Comparison of ENCODE assay signal across 20 cellular contexts in the genomic region with DNA sequence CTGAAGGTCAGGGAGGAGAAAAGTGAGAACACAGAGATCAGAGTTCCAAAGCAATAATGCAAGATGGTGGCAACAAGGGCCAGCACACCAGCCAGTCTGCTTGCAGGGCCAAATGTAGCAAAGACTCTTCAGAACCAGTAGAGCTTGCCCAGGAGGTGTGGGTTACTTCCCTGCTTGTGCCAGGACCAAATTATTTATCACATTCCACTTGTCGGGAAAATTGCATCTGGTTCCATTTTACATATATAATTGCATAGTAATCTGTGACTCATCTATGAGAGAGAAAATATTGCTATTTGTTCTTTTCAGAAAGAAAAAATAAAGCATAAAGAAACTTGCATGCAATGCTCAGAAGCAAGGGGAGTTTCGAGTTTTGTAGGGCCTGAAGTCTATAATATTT. TPM values are rescaled to one million over a fixed set of nuclear protein-coding genes. Genes with fewer than 3 reads are reported as not detected.
DNase-seq lines count a peak whose midpoint lies in the region; ATAC-seq and TF ChIP-seq lines count a peak whose summit lies in the region.
"Had no signal": no experiment of that assay in that cellular context is flagged by ENCODE, and none has a peak within 500 bp of the region (broad histone marks: within the 10 kb centered on the region; RNA-seq: fewer than 3 reads in every experiment).

No MANE protein-coding gene starts in this region.

- H3K9me3 Mint-ChIP-seq in Caco-2 (ENCODE audit: unreplicated experiment), result no peaks in the 10 kb centered on the region
- H3K9me3 Mint-ChIP-seq: H9 had no signal

- no peaks in the 10 kb centered on the region for H3K36me3 ChIP-seq in SK-N-MC (ENCODE audit: insufficient read depth, low read length)
- no peaks in the 10 kb centered on the region for H3K36me3 ChIP-seq in fibroblast of lung (ENCODE audit: control insufficient read depth, insufficient read depth, low read length)
- no peaks in the 10 kb centered on the region for H3K36me3 ChIP-seq in tibial artery
- no peaks in the 10 kb centered on the region for H3K36me3 ChIP-seq in Caco-2 (ENCODE audit: control insufficient read depth, insufficient read depth, low read length)
- H3K36me3 ChIP-seq: SJCRH30 had no signal

- DNase-seq in NCI-H446 treated with DMSO at 0.1 percent for 48 hours (lab: John Stamatoyannopoulos, UW) (peak; percentile 32), NCI-H446 (lab: John Stamatoyannopoulos, UW) (no peak), SK-N-MC (ENCODE audit: low read depth, low spot score) (no peak), fibroblast of lung (ENCODE audit: low read depth in 2 of 2) (peak in 1 of 2 donors; percentile 36), tibial artery (no peak), Caco-2 (no peak)
- DNase-seq in stimulated activated CD4-positive, alpha-beta T cell treated with anti-CD3 and anti-CD28 coated beads, Interleukin-12 subunit alpha, Interleukin-12 subunit beta, amount 100 ng/mL, for 4 hours, result no peak
- DNase-seq: 8988T; CD4-positive, alpha-beta memory T cell; DMS79; H9; NCI-H1417; NCI-H187; NCI-H2107; NCI-H2227 treated with DMSO at 0.1 percent for 48 hours; NCI-H524 treated with DMSO at 0.1 percent for 48 hours; PC-9; SJCRH30 had no signal

- intact Hi-C loops in tibial artery (cut with DNase I; ENCODE audit: low total_unique reads), result no loop called here
- intact Hi-C loops in Caco-2 (cut with micrococcal nuclease; ENCODE audit: unreplicated experiment), result no loop called here

- H3K4me1 Mint-ChIP-seq in Caco-2 (ENCODE audit: low read depth, unreplicated experiment), result peaks cover 24% of the 10 kb centered on the region

- H3K4me3 Mint-ChIP-seq in Caco-2 (ENCODE audit: unreplicated experiment), result no peak overlapping the region
- H3K4me3 Mint-ChIP-seq: CD4-positive, alpha-beta memory T cell; H9 had no signal

- H3K9ac ChIP-seq in SK-N-MC (ENCODE audit: insufficient read length) (no peak overlapping the region), fibroblast of lung (ENCODE audit: insufficient read depth, low read length) (no peak overlapping the region)
- H3K9ac ChIP-seq: BLaER1 had no signal

- no peaks in the 10 kb centered on the region for H3K27me3 Mint-ChIP-seq in Caco-2 (ENCODE audit: insufficient read depth, unreplicated experiment)

- no TSS peak for BruUV-seq in Caco-2 (replicated peaks; lab: Mats Ljungman, UMichigan)

- H3K79me2 ChIP-seq in fibroblast of lung (ENCODE audit: control insufficient read depth, insufficient read depth, low read length), result no peaks in the 10 kb centered on the region

- H2AFZ ChIP-seq in fibroblast of lung (ENCODE audit: low read length), result no peak overlapping the region
- H2AFZ ChIP-seq: PC-9 had no signal

- peak overlapping the region; percentile 1 for H3K4me2 ChIP-seq in fibroblast of lung (ENCODE audit: extremely low read depth, insufficient read depth, low read length)
- H3K4me2 ChIP-seq: PC-9 had no signal

- TF ChIP-seq CTCF in fibroblast of lung (conservative IDR thresholded peaks at IDR 0.05 in 1 of 2, IDR thresholded peaks at IDR 0.05 in 1 of 2; ENCODE audit: low read depth in 1 of 2, low read length in 2 of 2), result no peak
- no peak for TF ChIP-seq CTCF in tibial artery (IDR thresholded peaks at IDR 0.05)
- no peak for TF ChIP-seq CTCF in Caco-2 (IDR thresholded peaks at IDR 0.05; ENCODE audit: insufficient read depth in 1 of 2, low read depth in 1 of 2, low read length in 1 of 2, severe bottlenecking in 1 of 2, unreplicated experiment in 1 of 2)

- CTCF ChIA-PET in Caco-2 (lab: Charles Lee), result interaction anchor here (0.7 kb wide), 1 partner anchor 18 kb away, joined by 3 read pairs; no protein-coding TSS in a partner anchor

- no peaks in the 10 kb centered on the region for H3K36me3 Mint-ChIP-seq in Caco-2 (ENCODE audit: insufficient read depth, unreplicated experiment)
- H3K36me3 Mint-ChIP-seq: CD4-positive, alpha-beta memory T cell had no signal

- POLR2A ChIA-PET in Caco-2 (lab: Charles Lee), result no interaction called here

- H3K27ac ChIP-seq in SK-N-MC, result peak overlapping the region; percentile 26; the same call in 1 of the 2 replicates
- no peak overlapping the region for H3K27ac ChIP-seq in fibroblast of lung (ENCODE audit: insufficient read depth, low read length)
- H3K27ac ChIP-seq in tibial artery, result no peak overlapping the region
- H3K27ac ChIP-seq: BLaER1, PC-9, SJCRH30 had no signal

- H4K20me1 ChIP-seq in fibroblast of lung (ENCODE audit: control insufficient read depth, extremely low read depth, insufficient read depth, low read length), result no peaks in the 10 kb centered on the region
- H4K20me1 ChIP-seq: BLaER1 had no signal

- no peak for ATAC-seq in GM21737 (IDR thresholded peaks at IDR 0.05; ENCODE audit: unreplicated experiment)

- no peak overlapping the region for H3K4me3 ChIP-seq in SK-N-MC
- H3K4me3 ChIP-seq in fibroblast of lung (replicated peaks in 1 of 4; ENCODE audit: control extremely low read depth in 1 of 4, insufficient read depth in 1 of 4, low read depth in 3 of 4, low read length in 4 of 4), result no peak overlapping the region
- no peak overlapping the region for H3K4me3 ChIP-seq in tibial artery
- H3K4me3 ChIP-seq in Caco-2 (ENCODE audit: low read depth, low read length), result no peak overlapping the region
- H3K4me3 ChIP-seq: BLaER1, PC-9, SJCRH30 had no signal

- H3K27ac Mint-ChIP-seq in Caco-2 (ENCODE audit: unreplicated experiment), result no peak overlapping the region
- H3K27ac Mint-ChIP-seq: CD4-positive, alpha-beta memory T cell; H9 had no signal

- H3K9me3 ChIP-seq in SK-N-MC (ENCODE audit: low read depth, low read length), result no peaks in the 10 kb centered on the region
- H3K9me3 ChIP-seq in fibroblast of lung (ENCODE audit: control insufficient read depth, insufficient read depth, low read depth, low read length), result no peaks in the 10 kb centered on the region
- no peaks in the 10 kb centered on the region for H3K9me3 ChIP-seq in tibial artery
- H3K9me3 ChIP-seq in Caco-2, result no peaks in the 10 kb centered on the region
- H3K9me3 ChIP-seq: SJCRH30 had no signal

- no peaks in the 10 kb centered on the region for H3K27me3 ChIP-seq in fibroblast of lung (ENCODE audit: control insufficient read depth, insufficient read depth, low read length)
- no peaks in the 10 kb centered on the region for H3K27me3 ChIP-seq in tibial artery
- no peaks in the 10 kb centered on the region for H3K27me3 ChIP-seq in Caco-2 (replicated peaks; ENCODE audit: control insufficient read depth, insufficient read depth, low read length)
- H3K27me3 ChIP-seq: BLaER1, SJCRH30 had no signal

- H3K4me1 ChIP-seq in fibroblast of lung (ENCODE audit: control insufficient read depth, extremely low read depth, insufficient read depth, low read length), result peaks cover 9% of the 10 kb centered on the region
- H3K4me1 ChIP-seq in tibial artery, result peaks cover 0 to 3% (median 0%) of the 10 kb centered on the region in 4 donors
- peaks cover 39% of the 10 kb centered on the region for H3K4me1 ChIP-seq in Caco-2
- H3K4me1 ChIP-seq: SJCRH30 had no signal

RNA-seq across cellular contexts. Expression of a gene that starts 41.4 kb away (rescaled TPM):
- total RNA-seq in fibroblast of lung (2.0 and 2.1 TPM in 2 replicates), Caco-2 (2022) (12.1 TPM in 2 replicates)
- 2.6 and 2.8 TPM in 2 replicates for polyA plus RNA-seq in fibroblast of lung
- 1.2 and 1.9 TPM in 2 replicates for polyA plus RNA-seq in fibroblast of lung (2012)
- 1.3 and 3.6 TPM in 2 replicates for polyA minus RNA-seq in fibroblast of lung (ENCODE audit: low replicate concordance)
